In the genomic region with DNA sequence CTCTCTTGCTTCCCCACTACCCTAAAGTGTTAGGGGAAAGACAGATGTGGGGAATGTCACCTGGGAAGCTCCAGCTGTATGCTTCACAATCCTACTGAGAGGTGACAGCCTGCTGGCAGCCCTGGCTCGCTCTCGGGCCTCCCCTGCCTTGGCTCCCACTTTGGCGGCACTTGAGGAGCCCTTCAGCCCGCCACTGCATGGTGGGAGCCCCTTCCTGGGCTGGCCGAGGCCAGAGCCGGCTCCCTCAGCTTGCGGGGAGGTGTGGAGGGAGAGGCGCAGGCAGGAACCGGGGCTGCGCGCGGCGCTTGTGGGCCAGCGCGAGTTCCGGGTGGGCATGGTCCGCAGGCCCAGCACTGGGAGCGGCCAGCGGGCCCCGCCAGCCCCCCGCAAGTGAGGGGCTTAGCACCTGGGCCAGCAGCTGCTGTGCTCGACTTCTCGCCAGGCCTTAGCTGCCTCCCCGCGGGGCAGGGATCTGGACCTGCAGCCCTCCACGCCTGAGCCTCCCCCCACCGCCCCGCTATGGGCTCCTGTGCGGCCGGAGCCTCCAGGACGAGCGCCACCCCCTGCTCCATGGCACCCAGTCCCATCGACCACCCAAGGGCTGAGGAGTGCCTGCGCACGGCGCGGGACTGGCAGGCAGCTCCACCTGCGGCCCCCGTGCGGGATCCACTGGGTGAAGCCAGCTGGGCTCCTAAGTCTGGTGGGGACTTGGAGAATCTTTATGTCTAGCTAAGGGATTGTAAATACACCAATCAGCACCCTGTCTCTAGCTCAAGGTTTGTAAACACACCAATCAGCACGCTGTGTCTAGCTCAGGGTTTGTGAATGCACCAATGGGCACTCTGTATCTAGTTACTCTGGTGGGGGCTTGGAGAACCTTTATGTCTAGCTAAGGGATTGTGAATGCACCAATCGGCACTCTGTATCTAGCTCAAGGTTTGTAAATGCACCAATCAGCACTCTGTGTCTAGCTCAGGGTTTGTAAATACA, we compare ENCODE assay signal across 7 cellular contexts. TPM values are rescaled to one million over a fixed set of nuclear protein-coding genes. Genes with fewer than 3 reads are reported as not detected.
"Had no signal": no experiment of that assay in that cellular context is flagged by ENCODE, and none has a peak within 500 bp of the region (broad histone marks: within the 10 kb centered on the region; RNA-seq: fewer than 3 reads in every experiment).

No MANE protein-coding gene starts in this region.

RNA-seq across cellular contexts. Expression of a gene that starts 29.8 kb away (rescaled TPM):
- total RNA-seq: activated CD4-positive, alpha-beta memory T cell treated with anti-CD3 and anti-CD28 coated beads, Interleukin-2, amount 10 ng/mL, durations not matched to agents 7 days and 5 days; activated T-cell treated with anti-CD3 and anti-CD28 coated beads, Interleukin-2, amount 50 U/mL, for 4 hours; body of pancreas; hepatocyte; omental fat pad; pulmonary artery endothelial cell; RPMI7951 had no signal
- polyA plus RNA-seq: hepatocyte had no signal
